12 cellular contexts compared by ENCODE assay signal in the genomic region with DNA sequence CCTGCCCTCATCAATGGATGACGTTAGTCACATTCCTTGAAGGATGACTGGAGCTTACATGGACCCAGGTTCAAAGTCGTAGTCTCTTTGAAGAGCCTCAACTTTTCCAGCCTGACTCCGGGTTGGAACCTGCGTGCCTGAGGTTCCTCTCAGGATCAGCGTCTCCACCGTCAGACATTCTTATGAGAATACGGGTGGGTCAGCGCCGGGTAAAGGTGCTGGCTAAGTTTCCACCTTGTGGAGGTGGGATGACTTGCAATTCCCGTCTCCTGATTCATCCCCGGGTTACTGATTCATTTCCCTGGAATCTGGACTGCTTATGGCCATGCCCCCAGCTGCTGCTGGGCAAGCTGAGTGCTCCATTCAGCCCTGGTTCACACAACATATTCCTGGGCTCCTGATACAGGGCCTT. TPM values are rescaled to one million over a fixed set of nuclear protein-coding genes. Genes with fewer than 3 reads are reported as not detected.
DNase-seq lines count a peak whose midpoint lies in the region; ATAC-seq and TF ChIP-seq lines count a peak whose summit lies in the region.
"Had no signal": no experiment of that assay in that cellular context is flagged by ENCODE, and none has a peak within 500 bp of the region (broad histone marks: within the 10 kb centered on the region; RNA-seq: fewer than 3 reads in every experiment).

No MANE protein-coding gene starts in this region.

- no peaks in the 10 kb centered on the region for H3K9me3 ChIP-seq in upper lobe of right lung
- H3K9me3 ChIP-seq in effector memory CD4-positive, alpha-beta T cell (ENCODE audit: control insufficient read depth, low read length) = no peaks in the 10 kb centered on the region
- H3K9me3 ChIP-seq: colonic mucosa had no signal

- intact Hi-C loops in upper lobe of right lung (cut with DNase I) = no loop called here

- H3K4me3 ChIP-seq in upper lobe of right lung = no peak overlapping the region
- H3K4me3 ChIP-seq in effector memory CD4-positive, alpha-beta T cell (ENCODE audit: insufficient read depth, low read depth, low read length, poor library complexity, severe bottlenecking) = no peak overlapping the region
- H3K4me3 ChIP-seq: colonic mucosa, neural progenitor cell had no signal

- H3K27me3 ChIP-seq in upper lobe of right lung = no peaks in the 10 kb centered on the region
- no peaks in the 10 kb centered on the region for H3K27me3 ChIP-seq in effector memory CD4-positive, alpha-beta T cell (replicated peaks; ENCODE audit: control insufficient read depth, insufficient read depth, low read length, poor library complexity, severe bottlenecking)
- H3K27me3 ChIP-seq: colonic mucosa had no signal

- peak; percentile 16 for DNase-seq in SIG-M5 treated with dmso at 0.1 percent for 504 hours (lab: John Stamatoyannopoulos, UW; ENCODE audit: unreplicated experiment)
- DNase-seq in SIG-M5 (lab: John Stamatoyannopoulos, UW) = no peak
- peak; percentile 41 for DNase-seq in amniotic stem cell (lab: John Stamatoyannopoulos, UW)
- DNase-seq in iPS-NIHi7 (ENCODE audit: extremely low spot score) = peak; percentile 77
- no peak for DNase-seq in upper lobe of right lung
- DNase-seq in effector memory CD4-positive, alpha-beta T cell = no peak
- no peak for DNase-seq in activated CD4-positive, alpha-beta T cell treated with anti-CD3 and anti-CD28 coated beads, Interleukin-2, amount 50 U/mL, for 1 hour
- DNase-seq: activated CD4-positive, alpha-beta T cell treated with anti-CD3 and anti-CD28 coated beads, Interleukin-2, amount 50 U/mL, for 4 hours; colonic mucosa had no signal

- no peak overlapping the region for H3K27ac ChIP-seq in upper lobe of right lung
- H3K27ac ChIP-seq in effector memory CD4-positive, alpha-beta T cell (ENCODE audit: insufficient read depth, low read length, poor library complexity, severe bottlenecking) = no peak overlapping the region
- H3K27ac ChIP-seq: C4-2B, colonic mucosa, neural progenitor cell had no signal

- peak; percentile 63 for ATAC-seq in upper lobe of right lung
- ATAC-seq in HG03432 (IDR thresholded peaks at IDR 0.05; ENCODE audit: unreplicated experiment) = no peak

- TF ChIP-seq CTCF in upper lobe of right lung (IDR thresholded peaks at IDR 0.05) = no peak

- H3K4me1 ChIP-seq in upper lobe of right lung = peaks cover 8% of the 10 kb centered on the region
- no peaks in the 10 kb centered on the region for H3K4me1 ChIP-seq in effector memory CD4-positive, alpha-beta T cell (ENCODE audit: control insufficient read depth, insufficient read depth, low read length, poor library complexity, severe bottlenecking)

- no peaks in the 10 kb centered on the region for H3K36me3 ChIP-seq in upper lobe of right lung
- no peaks in the 10 kb centered on the region for H3K36me3 ChIP-seq in effector memory CD4-positive, alpha-beta T cell (ENCODE audit: control insufficient read depth, insufficient read depth, low read length)
- H3K36me3 ChIP-seq: colonic mucosa, neural progenitor cell had no signal

RNA-seq across cellular contexts. Expression of a gene that starts 38.9 kb away (rescaled TPM):
- 73.8 TPM for total RNA-seq in upper lobe of right lung

Comparison
In these comparisons a context has a peak if more than half of its experiments do, and no peak if none do; other contexts are left out.
1. DNase-seq: peak in SIG-M5 treated with dmso at 0.1 percent for 504 hours (single experiment), amniotic stem cell (single experiment) and iPS-NIHi7 (single experiment); none in SIG-M5 (single experiment), upper lobe of right lung (single experiment), effector memory CD4-positive, alpha-beta T cell (0 of 3) and activated CD4-positive, alpha-beta T cell treated with anti-CD3 and anti-CD28 coated beads, Interleukin-2, amount 50 U/mL, for 1 hour (single experiment).